Comparison of ENCODE assay signal across 8 cellular contexts in the genomic region with DNA sequence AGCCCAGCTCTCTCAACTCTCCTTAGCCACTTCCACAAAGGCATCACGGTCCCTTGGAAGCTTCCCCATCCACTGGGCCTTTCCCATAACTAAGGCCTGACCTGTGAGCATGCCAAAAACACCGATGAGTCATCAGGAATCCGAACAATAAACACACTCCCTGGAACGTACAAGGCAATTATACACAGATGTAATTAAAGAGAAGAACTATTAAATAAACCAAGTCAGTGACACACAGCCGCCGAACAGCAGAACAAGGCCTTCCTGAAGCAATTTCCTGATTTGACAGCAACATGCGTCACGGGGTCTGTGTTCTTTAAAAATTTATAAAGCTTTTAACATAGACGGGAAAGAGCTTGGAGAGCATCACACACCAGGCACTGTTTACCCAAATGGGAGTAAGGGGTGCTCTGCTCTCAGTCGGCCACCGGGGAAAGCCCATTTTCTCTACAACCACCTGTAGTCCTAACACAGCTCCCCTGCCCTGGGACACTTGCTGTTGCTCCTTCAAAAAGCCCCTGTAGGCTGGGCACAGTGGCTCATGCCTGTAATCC. TPM values are rescaled to one million over a fixed set of nuclear protein-coding genes. Genes with fewer than 3 reads are reported as not detected.
DNase-seq lines count a peak whose midpoint lies in the region; ATAC-seq and TF ChIP-seq lines count a peak whose summit lies in the region.

No MANE protein-coding gene starts in this region.

- ATAC-seq in HG03520 (IDR thresholded peaks at IDR 0.05; ENCODE audit: unreplicated experiment), result no peak
- ATAC-seq in HG02571 (IDR thresholded peaks at IDR 0.05; ENCODE audit: unreplicated experiment), result no peak
- no peak for ATAC-seq in HG03196 (IDR thresholded peaks at IDR 0.05; ENCODE audit: unreplicated experiment)

- H3K36me3 ChIP-seq in HAP-1 (replicated peaks) (no peaks in the 10 kb centered on the region), right atrium auricular region (peaks cover 4% of the 10 kb centered on the region)

- H3K9me3 ChIP-seq in HAP-1 (no peaks in the 10 kb centered on the region), right atrium auricular region (no peaks in the 10 kb centered on the region)

- no peak for TF ChIP-seq CTCF in VCaP (conservative IDR thresholded peaks at IDR 0.05)
- TF ChIP-seq CTCF in right atrium auricular region (IDR thresholded peaks at IDR 0.05), result no peak

- no peak overlapping the region for H3K4me3 ChIP-seq in HAP-1
- no peak overlapping the region for H3K4me3 ChIP-seq in right atrium auricular region

- H3K27me3 ChIP-seq in HAP-1 (ENCODE audit: low read depth), result no peaks in the 10 kb centered on the region
- no peaks in the 10 kb centered on the region for H3K27me3 ChIP-seq in right atrium auricular region

- in situ Hi-C loops in HAP-1 (cut with MboI; ENCODE audit: low sequenced_read_pairs), result no loop called here

- DNase-seq in HAP-1 (ENCODE audit: low spot score in 2 of 2), result peak; percentile 49 to 53
- peak; percentile 87 for DNase-seq in right atrium auricular region (ENCODE audit: low spot score)
- peak; percentile 83 for DNase-seq in stromal cell of bone marrow (ENCODE audit: low read depth)
- no peak for DNase-seq in NCI-H1930 (lab: John Stamatoyannopoulos, UW)

- H3K4me1 ChIP-seq in HAP-1 (peaks cover 14% of the 10 kb centered on the region), right atrium auricular region (peaks cover 0 to 18% of the 10 kb centered on the region in 2 donors)

- H3K27ac ChIP-seq in VCaP (peak overlapping the region; percentile 90), right atrium auricular region (peak overlapping the region; percentile 76 to 83)

RNA-seq across cellular contexts. Expression of gene COG7, which starts 29.4 kb away (rescaled TPM):
- 10 to 100 TPM in 1 of 2 donors, 1 to 10 TPM in 1; 9.0 to 11.2 TPM for total RNA-seq in right atrium auricular region

Comparison
In these comparisons a context has a peak if more than half of its experiments do, and no peak if none do; other contexts are left out.
1. DNase-seq: peak in HAP-1 (2 of 2), right atrium auricular region (single experiment) and stromal cell of bone marrow (single experiment); none in NCI-H1930 (0 of 2).